20 cellular contexts compared by ENCODE assay signal in the genomic region with DNA sequence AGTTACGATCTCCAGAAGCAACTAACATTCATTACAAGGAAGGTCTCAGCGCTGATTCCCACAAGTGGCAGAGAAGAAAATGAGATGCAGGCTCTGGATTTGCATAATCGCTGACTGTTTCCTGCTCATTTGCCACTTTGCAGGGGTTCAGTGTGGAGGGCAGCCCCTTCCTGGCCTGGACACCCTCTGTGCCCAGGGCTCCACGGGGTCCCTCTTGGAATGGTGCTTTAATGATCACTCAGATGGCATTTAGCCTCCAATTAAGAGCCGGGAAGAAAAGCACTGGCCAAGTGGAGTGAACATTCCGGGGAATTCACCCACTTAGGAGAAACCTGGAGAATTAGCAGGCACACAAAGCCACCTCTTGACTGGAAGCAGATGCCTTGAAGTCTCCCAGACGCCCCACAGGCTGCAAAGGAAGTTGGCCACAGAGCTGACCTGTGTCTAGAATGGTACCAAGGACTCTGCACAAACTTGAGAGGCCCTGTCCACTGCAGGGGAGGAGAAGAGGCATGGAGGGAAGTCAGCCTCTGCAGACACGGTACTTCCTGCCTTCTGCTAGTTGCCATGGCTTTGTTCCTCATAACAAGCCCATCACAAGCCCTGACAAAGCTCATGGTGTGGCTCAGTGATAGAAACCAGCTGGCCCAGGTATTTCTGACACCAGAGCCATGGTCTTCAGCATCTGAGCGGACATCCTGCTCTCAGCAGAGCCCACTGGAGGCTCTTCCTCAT.
A peak's percentile ranks its signal among the peaks of the same experiment; 100 is the strongest.
DNase-seq lines count a peak whose midpoint lies in the region; ATAC-seq and TF ChIP-seq lines count a peak whose summit lies in the region.
"Had no signal": no experiment of that assay in that cellular context is flagged by ENCODE, and none has a peak within 500 bp of the region (broad histone marks: within the 10 kb centered on the region; RNA-seq: fewer than 3 reads in every experiment).

No MANE protein-coding gene starts in this region.

- H3K4me1 ChIP-seq in RWPE2 (ENCODE audit: insufficient read depth, poor library complexity, severe bottlenecking), result no peaks in the 10 kb centered on the region
- H3K4me1 ChIP-seq in foreskin keratinocyte, result peaks cover 13% of the 10 kb centered on the region
- peaks cover 40% of the 10 kb centered on the region for H3K4me1 ChIP-seq in suprapubic skin
- H3K4me1 ChIP-seq in stomach, result peaks cover 0 to 14% (median 0%) of the 10 kb centered on the region in 4 donors
- H3K4me1 ChIP-seq: A549 had no signal

- H3K9me3 ChIP-seq in RWPE2 (ENCODE audit: severe bottlenecking), result no peaks in the 10 kb centered on the region
- no peaks in the 10 kb centered on the region for H3K9me3 ChIP-seq in suprapubic skin
- no peaks in the 10 kb centered on the region for H3K9me3 ChIP-seq in stomach
- H3K9me3 ChIP-seq: A549, sigmoid colon, vagina had no signal

- TF ChIP-seq CTCF in RWPE2 (IDR thresholded peaks at IDR 0.05; ENCODE audit: poor library complexity, severe bottlenecking) (no peak), foreskin keratinocyte (conservative IDR thresholded peaks at IDR 0.05) (no peak), suprapubic skin (IDR thresholded peaks at IDR 0.05) (no peak), stomach (IDR thresholded peaks at IDR 0.05) (no peak)

- ATAC-seq in RWPE2 (ENCODE audit: low read depth) (peak; percentile 25; the same call in 1 of the 3 replicates), foreskin keratinocyte (peak; percentile 66)
- ATAC-seq: A549, left ventricle myocardium superior had no signal

- WGBS in suprapubic skin, result 58% methylated on average over 8 of the region's 9 CpGs
- 68 to 75% (median 70%) methylated on average over 7 to 9 of the region's 9 CpGs for WGBS in stomach, 5 donors

- no peak for TF ChIP-seq EP300 in suprapubic skin (IDR thresholded peaks at IDR 0.05)
- no peak for TF ChIP-seq EP300 in stomach (IDR thresholded peaks at IDR 0.05)

- intact Hi-C loops in stomach (cut with DNase I; ENCODE audit: low total_unique reads), result no loop called here

- H3K4me3 ChIP-seq in RWPE2 (ENCODE audit: severe bottlenecking) (no peak overlapping the region), suprapubic skin (no peak overlapping the region), stomach (no peak overlapping the region)
- H3K4me3 ChIP-seq: A549, coronary artery, sigmoid colon, vagina had no signal

- H3K36me3 ChIP-seq in RWPE2 (ENCODE audit: low read depth) (no peaks in the 10 kb centered on the region), suprapubic skin (no peaks in the 10 kb centered on the region), stomach (no peaks in the 10 kb centered on the region)
- H3K36me3 ChIP-seq: sigmoid colon, vagina had no signal

- no peaks in the 10 kb centered on the region for H3K27me3 ChIP-seq in RWPE2 (ENCODE audit: insufficient read depth, poor library complexity, severe bottlenecking)
- no peaks in the 10 kb centered on the region for H3K27me3 ChIP-seq in foreskin keratinocyte
- H3K27me3 ChIP-seq in suprapubic skin, result no peaks in the 10 kb centered on the region
- H3K27me3 ChIP-seq in stomach, result peaks cover 0 to 4% (median 0%) of the 10 kb centered on the region in 3 donors
- H3K27me3 ChIP-seq: vagina had no signal

- DNase-seq in SIG-M5 treated with dmso at 0.1 percent for 504 hours (lab: John Stamatoyannopoulos, UW; ENCODE audit: unreplicated experiment) (peak; percentile 53), SIG-M5 (lab: John Stamatoyannopoulos, UW) (no peak), RWPE2 (ENCODE audit: low spot score) (no peak), foreskin keratinocyte (peak in 1 of 2 donors; percentile 59), suprapubic skin (ENCODE audit: low spot score in 2 of 2) (no peak), stomach (no peak), mucosa of gallbladder (ENCODE audit: low spot score) (no peak), T-helper 1 cell (no peak)
- DNase-seq: activated CD4-positive, alpha-beta T cell treated with anti-CD3 and anti-CD28 coated beads, Interleukin-2, amount 50 U/mL, for 4 hours; GOT3; left ventricle myocardium superior; NCI-H187; nephron progenitor cell; sigmoid colon; stimulated activated CD4-positive, alpha-beta T cell treated with anti-CD3 and anti-CD28 coated beads, Interleukin-4, amount 100 ng/mL, for 4 hours; T1000 had no signal

- H3K27ac ChIP-seq in RWPE2 (ENCODE audit: poor library complexity, severe bottlenecking) (no peak overlapping the region), foreskin keratinocyte (no peak overlapping the region), suprapubic skin (peak overlapping the region; percentile 14), stomach (no peak overlapping the region)
- H3K27ac ChIP-seq: A549, coronary artery, RWPE1, sigmoid colon, vagina had no signal

- TF ChIP-seq POLR2A in suprapubic skin (IDR thresholded peaks at IDR 0.05) (no peak), stomach (IDR thresholded peaks at IDR 0.05) (no peak)
